Comparison of ENCODE assay signal across 1 cellular context in the genomic region with DNA sequence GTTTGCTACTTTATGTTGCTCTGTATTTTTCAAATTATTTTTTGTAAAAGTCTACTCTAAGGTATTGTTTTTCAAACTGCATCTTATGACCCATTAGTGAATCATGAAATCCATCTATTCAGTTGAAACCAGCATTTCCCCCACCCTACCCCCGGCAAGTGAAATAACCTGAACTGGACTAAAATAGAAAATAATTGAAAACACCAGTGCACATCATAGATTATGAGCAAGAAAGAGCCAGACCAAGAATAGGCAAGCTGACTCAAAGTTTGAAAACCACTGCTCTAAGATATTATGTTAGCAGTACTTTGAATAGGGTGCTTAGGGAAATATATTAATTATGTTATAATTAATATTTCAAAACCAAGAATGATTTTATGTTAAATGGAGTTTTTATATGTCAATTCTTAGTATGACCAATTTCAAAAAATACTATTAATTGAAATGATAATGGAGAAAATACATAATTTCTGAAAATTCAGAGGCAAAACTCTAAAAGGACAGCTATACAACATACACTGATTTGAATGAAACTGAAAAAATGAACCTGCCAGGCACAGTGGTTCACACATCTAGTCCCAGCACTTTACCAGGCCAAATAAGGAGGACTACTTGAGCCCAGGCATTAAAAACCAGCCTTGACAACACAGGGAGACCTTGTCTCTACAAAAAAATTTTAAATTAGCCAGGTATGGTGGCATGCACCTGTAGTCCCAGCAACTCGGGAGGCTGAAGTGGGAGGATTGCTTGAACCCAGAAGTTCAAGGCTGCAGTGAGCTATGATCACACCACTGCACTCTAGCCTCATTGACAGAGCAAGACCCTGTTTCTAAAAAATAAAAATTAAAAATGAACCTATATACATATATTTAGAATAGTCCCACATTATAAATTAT.
TF ChIP-seq lines count a peak whose summit lies in the region.

No MANE protein-coding gene starts in this region.

TF ChIP-seq in GM12878, 131 proteins besides CTCF, POLR2A, EP300 and RAD21 (continued from another document):
- no peak for TF ChIP-seq BCL3 (IDR thresholded peaks at IDR 0.05; ENCODE audit: borderline replicate concordance, insufficient read depth, low read depth, low read length, poor library complexity, severe bottlenecking)
- TF ChIP-seq RUNX3 (IDR thresholded peaks at IDR 0.05; ENCODE audit: low read length) = peak; percentile 73
- TF ChIP-seq PML (IDR thresholded peaks at IDR 0.05; ENCODE audit: low read length) = 0 out of 2 replicates have a peak, but pooled peaks have one; percentile 50
- 0 out of 2 replicates have a peak, but pooled peaks have one; percentile 25 for TF ChIP-seq CBX5 (IDR thresholded peaks at IDR 0.05; ENCODE audit: low read depth)
- TF ChIP-seq, protein P1, sequence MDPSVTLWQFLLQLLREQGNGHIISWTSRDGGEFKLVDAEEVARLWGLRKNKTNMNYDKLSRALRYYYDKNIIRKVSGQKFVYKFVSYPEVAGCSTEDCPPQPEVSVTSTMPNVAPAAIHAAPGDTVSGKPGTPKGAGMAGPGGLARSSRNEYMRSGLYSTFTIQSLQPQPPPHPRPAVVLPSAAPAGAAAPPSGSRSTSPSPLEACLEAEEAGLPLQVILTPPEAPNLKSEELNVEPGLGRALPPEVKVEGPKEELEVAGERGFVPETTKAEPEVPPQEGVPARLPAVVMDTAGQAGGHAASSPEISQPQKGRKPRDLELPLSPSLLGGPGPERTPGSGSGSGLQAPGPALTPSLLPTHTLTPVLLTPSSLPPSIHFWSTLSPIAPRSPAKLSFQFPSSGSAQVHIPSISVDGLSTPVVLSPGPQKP (IDR thresholded peaks at IDR 0.05; ENCODE audit: low read depth, low read length) = no peak
- peak; percentile 85 for TF ChIP-seq JUNB (IDR thresholded peaks at IDR 0.05)
- TF ChIP-seq SMAD1 (IDR thresholded peaks at IDR 0.05; ENCODE audit: low read depth, partially characterized antibody) = no peak
- TF ChIP-seq FOS (IDR thresholded peaks at IDR 0.05; ENCODE audit: borderline replicate concordance, extremely low read depth, insufficient read length) = no peak
- TF ChIP-seq TCF12 (IDR thresholded peaks at IDR 0.05; ENCODE audit: low read depth, low read length) = no peak
